In the genomic region with DNA sequence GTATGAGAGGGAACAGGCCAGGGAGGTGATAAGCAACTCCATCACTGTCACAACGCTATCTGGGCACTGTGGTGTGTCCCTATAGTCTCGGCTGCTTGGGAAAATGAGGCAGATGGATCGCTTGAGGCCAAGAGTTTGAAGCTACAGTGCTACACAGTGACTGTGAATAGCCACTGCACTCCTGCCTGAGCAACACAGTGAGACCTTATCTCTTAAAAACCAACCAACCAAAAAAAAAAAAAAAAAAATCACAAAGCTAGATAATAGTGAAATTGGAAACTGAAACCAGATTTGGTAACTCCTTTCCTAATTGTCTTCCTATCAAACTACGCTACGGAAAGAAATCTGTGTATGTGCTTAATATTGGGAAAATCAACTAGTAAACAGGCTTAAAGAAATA, we compare ENCODE assay signal across 12 cellular contexts. TPM values are rescaled to one million over a fixed set of nuclear protein-coding genes. Genes with fewer than 3 reads are reported as not detected.
DNase-seq lines count a peak whose midpoint lies in the region; TF ChIP-seq lines count a peak whose summit lies in the region.
"Had no signal": no experiment of that assay in that cellular context is flagged by ENCODE, and none has a peak within 500 bp of the region (broad histone marks: within the 10 kb centered on the region; RNA-seq: fewer than 3 reads in every experiment).

No MANE protein-coding gene starts in this region.

- peaks cover 22% of the 10 kb centered on the region for H3K79me1 ChIP-seq in mesenchymal stem cell (replicated peaks; ENCODE audit: low read length, poor library complexity, severe bottlenecking)

- 97% methylated on average over 5 of the region's 5 CpGs for WGBS in mesenchymal stem cell

- TF ChIP-seq CTCF in KMS-11 (conservative IDR thresholded peaks at IDR 0.05; ENCODE audit: low read depth, low read length) (no peak), choroid plexus epithelial cell (conservative IDR thresholded peaks at IDR 0.05; ENCODE audit: low read depth, low read length) (no peak)

- peak overlapping the region; percentile 50 for H2AFZ ChIP-seq in ACC112 (ENCODE audit: low read length, unreplicated experiment)
- no peak overlapping the region for H2AFZ ChIP-seq in KMS-11 (ENCODE audit: low read depth)
- no peak overlapping the region for H2AFZ ChIP-seq in mesenchymal stem cell (ENCODE audit: low read depth, low read length)

- peak overlapping the region; percentile 63 for H3K27ac ChIP-seq in ACC112 (ENCODE audit: low read depth, low read length)
- no peak overlapping the region; the same call in 1 of the 2 replicates for H3K27ac ChIP-seq in KMS-11
- no peak overlapping the region for H3K27ac ChIP-seq in mesenchymal stem cell (ENCODE audit: low read length, poor library complexity, severe bottlenecking)
- H3K27ac ChIP-seq: BLaER1 had no signal

- H3K4me1 ChIP-seq in ACC112 (ENCODE audit: control insufficient read depth, insufficient read depth, low read length, unreplicated experiment) (no peaks in the 10 kb centered on the region), KMS-11 (ENCODE audit: low read depth, poor library complexity, severe bottlenecking) (peaks cover 15% of the 10 kb centered on the region), mesenchymal stem cell (ENCODE audit: control insufficient read depth, insufficient read depth, low read depth, low read length) (no peaks in the 10 kb centered on the region)

- H3K9me3 ChIP-seq in mesenchymal stem cell (ENCODE audit: control insufficient read depth, low read length) = no peaks in the 10 kb centered on the region

- no peak overlapping the region for H3K23ac ChIP-seq in mesenchymal stem cell (ENCODE audit: low read length in 2 of 2)

- H3K79me2 ChIP-seq in ACC112 (ENCODE audit: control insufficient read depth, insufficient read depth, low read length, unreplicated experiment) (peaks cover 44% of the 10 kb centered on the region), KMS-11 (ENCODE audit: insufficient read depth, low read depth) (no peaks in the 10 kb centered on the region; the same call in 1 of the 2 replicates)

- H3K4me2 ChIP-seq in KMS-11 (peak overlapping the region; percentile 8; the same call in 1 of the 2 replicates), mesenchymal stem cell (ENCODE audit: low read length, poor library complexity, severe bottlenecking) (no peak overlapping the region)
- H3K4me2 ChIP-seq: BLaER1 had no signal

- no peak overlapping the region for H4K91ac ChIP-seq in mesenchymal stem cell (ENCODE audit: low read length)

- H2BK15ac ChIP-seq in mesenchymal stem cell (ENCODE audit: low read depth, poor library complexity, severe bottlenecking) = no peak overlapping the region

- peak; percentile 28 for DNase-seq in choroid plexus epithelial cell (ENCODE audit: low read depth)
- peak; percentile 8 for DNase-seq in mesenchymal stem cell
- DNase-seq in NCI-H524 (lab: John Stamatoyannopoulos, UW) = no peak
- DNase-seq in stimulated activated CD4-positive, alpha-beta T cell treated with anti-CD3 and anti-CD28 coated beads, Interleukin-2, amount 100 ng/mL, for 48 hours = no peak
- DNase-seq in anterior cingulate cortex (lab: John Stamatoyannopoulos, UW) = no peak
- no peak for DNase-seq in HK-2 (ENCODE audit: unreplicated experiment)
- DNase-seq: H7; NK-92 treated with Interleukin-12 subunit alpha and Interleukin-12 subunit beta, amount 100 ng/mL, for 24 hours; stimulated activated CD4-positive, alpha-beta T cell treated with anti-CD3 and anti-CD28 coated beads, Interleukin-2, amount 100 ng/mL, for 24 hours had no signal

- H3K36me3 ChIP-seq in ACC112 (ENCODE audit: insufficient read depth, low read length) (no peaks in the 10 kb centered on the region), KMS-11 (ENCODE audit: insufficient read depth) (no peaks in the 10 kb centered on the region), mesenchymal stem cell (ENCODE audit: control insufficient read depth in 1 of 2, insufficient read depth in 2 of 2, low read depth in 1 of 2, low read length in 2 of 2) (no peaks in the 10 kb centered on the region)

- H3K27me3 ChIP-seq in ACC112 (ENCODE audit: insufficient read depth, low read length) = no peaks in the 10 kb centered on the region
- H3K27me3 ChIP-seq in KMS-11 (ENCODE audit: insufficient read depth, low read depth) = no peaks in the 10 kb centered on the region
- no peaks in the 10 kb centered on the region for H3K27me3 ChIP-seq in mesenchymal stem cell (ENCODE audit: control insufficient read depth in 1 of 2, insufficient read depth in 1 of 2, low read length in 2 of 2)
- H3K27me3 ChIP-seq: BLaER1 had no signal

- H2AK5ac ChIP-seq in mesenchymal stem cell (ENCODE audit: low read length, severe bottlenecking) = no peak overlapping the region

- H3K9ac ChIP-seq in KMS-11 (no peak overlapping the region), mesenchymal stem cell (ENCODE audit: low read length) (peak overlapping the region; percentile 77)
- H3K9ac ChIP-seq: BLaER1 had no signal

- peak overlapping the region; percentile 75 for H3K4me3 ChIP-seq in ACC112 (ENCODE audit: low read depth, low read length)
- no peak overlapping the region for H3K4me3 ChIP-seq in KMS-11 (IDR thresholded peaks at IDR 0.05; ENCODE audit: insufficient read depth, low read depth, low read length)
- no peak overlapping the region for H3K4me3 ChIP-seq in choroid plexus epithelial cell (ENCODE audit: low read depth, low read length)
- peak overlapping the region in 1 of 2 experiments; percentile 59 for H3K4me3 ChIP-seq in mesenchymal stem cell (ENCODE audit: insufficient read depth in 1 of 2, low read depth in 1 of 2, low read length in 2 of 2)
- H3K4me3 ChIP-seq: BLaER1 had no signal

- H2BK5ac ChIP-seq in mesenchymal stem cell (ENCODE audit: low read depth, low read length, poor library complexity, severe bottlenecking) = no peak overlapping the region

- no peak overlapping the region for H3K14ac ChIP-seq in mesenchymal stem cell (ENCODE audit: low read length in 2 of 2)

- H2BK120ac ChIP-seq in mesenchymal stem cell (ENCODE audit: low read depth, low read length) = no peak overlapping the region

- no peak overlapping the region for H2BK12ac ChIP-seq in mesenchymal stem cell (ENCODE audit: low read length in 2 of 2)

- no peak overlapping the region for H4K8ac ChIP-seq in mesenchymal stem cell (ENCODE audit: low read length)

- peak overlapping the region in 1 of 2 experiments; percentile 6 for H3K18ac ChIP-seq in mesenchymal stem cell (ENCODE audit: low read depth in 1 of 2, low read length in 2 of 2)

- no peak overlapping the region for H3K4ac ChIP-seq in mesenchymal stem cell (ENCODE audit: low read depth in 1 of 2, low read length in 2 of 2)

- H4K20me1 ChIP-seq in KMS-11 (ENCODE audit: insufficient read depth) = no peaks in the 10 kb centered on the region
- H4K20me1 ChIP-seq: BLaER1 had no signal

RNA-seq across cellular contexts. Expression of a gene that starts 14.1 kb away (rescaled TPM):
- 43.3 TPM for polyA plus RNA-seq in mesenchymal stem cell (2013, experiment 1 of 2)
- 42.3 TPM for polyA plus RNA-seq in mesenchymal stem cell (2013, experiment 2 of 2)

Comparison
In these comparisons a context has a peak if more than half of its experiments do, and no peak if none do; other contexts are left out.
1. DNase-seq: peak in choroid plexus epithelial cell (single experiment) and mesenchymal stem cell (single experiment); none in NCI-H524 (0 of 2), stimulated activated CD4-positive, alpha-beta T cell treated with anti-CD3 and anti-CD28 coated beads, Interleukin-2, amount 100 ng/mL, for 48 hours (0 of 2), anterior cingulate cortex (0 of 58) and HK-2 (single experiment).